Comparison of ENCODE assay signal across 11 cellular contexts in the genomic region with DNA sequence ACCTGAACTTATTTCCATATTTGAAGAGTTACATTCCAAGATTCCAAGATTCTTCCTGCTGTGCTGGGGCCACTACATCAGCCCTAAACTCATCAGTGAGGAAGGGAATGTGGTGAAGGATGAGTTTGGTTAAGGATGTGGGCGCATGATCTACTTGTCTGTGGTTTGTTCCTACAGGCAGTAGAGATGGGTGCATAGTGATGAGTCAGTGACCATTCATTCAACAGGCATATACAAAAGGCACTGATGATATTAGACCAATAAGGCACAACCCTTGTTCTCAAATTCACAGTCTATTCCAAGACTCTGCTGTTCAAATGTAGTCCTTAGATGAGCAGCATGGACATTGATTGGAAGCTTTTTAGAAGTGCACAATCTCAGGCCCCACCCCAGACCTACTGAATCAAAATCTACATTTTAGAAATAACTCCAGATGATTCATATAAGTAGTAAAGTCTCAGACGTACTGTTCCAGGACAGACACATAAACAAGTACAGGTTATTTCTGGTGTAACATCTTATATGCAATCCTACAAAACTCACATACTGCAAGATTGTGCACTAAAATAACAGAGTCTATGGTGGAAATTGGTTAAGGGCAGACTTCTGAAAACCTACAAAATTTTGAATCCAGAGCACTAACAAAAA. TPM values are rescaled to one million over a fixed set of nuclear protein-coding genes. Genes with fewer than 3 reads are reported as not detected.
A peak's percentile ranks its signal among the peaks of the same experiment; 100 is the strongest.
DNase-seq lines count a peak whose midpoint lies in the region; ATAC-seq and TF ChIP-seq lines count a peak whose summit lies in the region.
"Had no signal": no experiment of that assay in that cellular context is flagged by ENCODE, and none has a peak within 500 bp of the region (broad histone marks: within the 10 kb centered on the region; RNA-seq: fewer than 3 reads in every experiment).

No MANE protein-coding gene starts in this region.

- POLR2A ChIA-PET in SK-N-SH (lab: Yijun Ruan, JAX) = no interaction called here

- H3K27ac ChIP-seq in SK-N-SH (ENCODE audit: low read depth in 2 of 2, low read length in 1 of 2) (peak overlapping the region in 1 of 2 experiments; percentile 38; a peak in 2 of 4 replicates), fibroblast of lung (ENCODE audit: insufficient read depth, low read length) (no peak overlapping the region), heart right ventricle (no peak overlapping the region), transverse colon (no peak overlapping the region)
- H3K27ac ChIP-seq: Peyer's patch had no signal

- H3K9ac ChIP-seq in SK-N-SH (no peak overlapping the region), fibroblast of lung (ENCODE audit: insufficient read depth, low read length) (no peak overlapping the region)

- WGBS in SK-N-SH (ENCODE audit: low lambda C conversion rate) = 23% methylated on average over 2 of the region's 2 CpGs
- WGBS in heart right ventricle, 2 donors = 85% methylated on average over 2 of the region's 2 CpGs
- 54 to 59% methylated on average over 2 of the region's 2 CpGs for WGBS in transverse colon (ENCODE audit: low coverage in 1 of 2), 2 donors

- TF ChIP-seq EP300 in SK-N-SH (IDR thresholded peaks at IDR 0.05; ENCODE audit: borderline replicate concordance in 1 of 2, low read depth in 1 of 2, low read length in 1 of 2) = 0 out of 4 replicates have a peak, but pooled peaks of 1 of the 2 experiments have one; percentile 9
- TF ChIP-seq EP300 in transverse colon (IDR thresholded peaks at IDR 0.05; ENCODE audit: low read depth) = no peak

- H2AFZ ChIP-seq in SK-N-SH (ENCODE audit: low read depth) (peak overlapping the region; percentile 35), fibroblast of lung (ENCODE audit: low read length) (no peak overlapping the region)

- H4K20me1 ChIP-seq in SK-N-SH (ENCODE audit: insufficient read depth) (no peaks in the 10 kb centered on the region), fibroblast of lung (ENCODE audit: control insufficient read depth, extremely low read depth, insufficient read depth, low read length) (no peaks in the 10 kb centered on the region)

- H3K79me2 ChIP-seq in SK-N-SH (ENCODE audit: insufficient read depth) (no peaks in the 10 kb centered on the region), fibroblast of lung (ENCODE audit: control insufficient read depth, insufficient read depth, low read length) (no peaks in the 10 kb centered on the region)

- H3F3A ChIP-seq in SK-N-SH (replicated peaks; ENCODE audit: insufficient read depth) = peaks cover 19% of the 10 kb centered on the region

- ATAC-seq in heart right ventricle = no peak

- H3K4me2 ChIP-seq in SK-N-SH = peak overlapping the region; percentile 32; the same call in 1 of the 2 replicates
- no peak overlapping the region for H3K4me2 ChIP-seq in fibroblast of lung (ENCODE audit: extremely low read depth, insufficient read depth, low read length)

- CTCF ChIA-PET in SK-N-SH (lab: Yijun Ruan, JAX) = interaction anchor here (1.5 kb wide), 1 partner anchor 39 kb away, joined by 3 read pairs; no protein-coding TSS in a partner anchor

- TF ChIP-seq RAD21 in SK-N-SH (IDR thresholded peaks at IDR 0.05; ENCODE audit: low read length) = no peak

- H3K4me1 ChIP-seq in SK-N-SH (ENCODE audit: control insufficient read depth in 1 of 2, insufficient read depth in 2 of 2, low read depth in 1 of 2, low read length in 1 of 2) (peaks cover 0 to 10% of the 10 kb centered on the region in 2 experiments; a peak in 1 of 4 replicates), fibroblast of lung (ENCODE audit: control insufficient read depth, extremely low read depth, insufficient read depth, low read length) (no peaks in the 10 kb centered on the region), heart right ventricle (no peaks in the 10 kb centered on the region), transverse colon (no peaks in the 10 kb centered on the region)
- H3K4me1 ChIP-seq: Peyer's patch had no signal

- intact Hi-C loops in heart right ventricle (cut with DNase I) (no loop called here), transverse colon (cut with DNase I; ENCODE audit: low total_unique reads) (no loop called here)

- H3K27me3 ChIP-seq in SK-N-SH (ENCODE audit: insufficient read depth) (no peaks in the 10 kb centered on the region), fibroblast of lung (ENCODE audit: control insufficient read depth, insufficient read depth, low read length) (no peaks in the 10 kb centered on the region), heart right ventricle (no peaks in the 10 kb centered on the region), transverse colon (no peaks in the 10 kb centered on the region)
- H3K27me3 ChIP-seq: Peyer's patch had no signal

- H3K36me3 ChIP-seq in SK-N-SH (replicated peaks in 1 of 2; ENCODE audit: control insufficient read depth in 1 of 2, insufficient read depth in 2 of 2, low read length in 1 of 2) (no peaks in the 10 kb centered on the region), fibroblast of lung (ENCODE audit: control insufficient read depth, insufficient read depth, low read length) (no peaks in the 10 kb centered on the region), heart right ventricle (no peaks in the 10 kb centered on the region), transverse colon (no peaks in the 10 kb centered on the region)
- H3K36me3 ChIP-seq: Peyer's patch had no signal

- H3K4me3 ChIP-seq in SK-N-SH (ENCODE audit: low read depth in 2 of 2, low read length in 1 of 2) (no peak overlapping the region), fibroblast of lung (replicated peaks in 1 of 4; ENCODE audit: control extremely low read depth in 1 of 4, insufficient read depth in 1 of 4, low read depth in 3 of 4, low read length in 4 of 4) (no peak overlapping the region), heart right ventricle (no peak overlapping the region), transverse colon (no peak overlapping the region)
- H3K4me3 ChIP-seq: Peyer's patch had no signal

- TF ChIP-seq POLR2A in erythroblast (IDR thresholded peaks at IDR 0.05; ENCODE audit: low read length) = no peak
- TF ChIP-seq POLR2A in transverse colon (IDR thresholded peaks at IDR 0.05) = no peak

- H3K9me3 ChIP-seq in SK-N-SH (no peaks in the 10 kb centered on the region), fibroblast of lung (ENCODE audit: control insufficient read depth, insufficient read depth, low read depth, low read length) (no peaks in the 10 kb centered on the region), heart right ventricle (no peaks in the 10 kb centered on the region), transverse colon (no peaks in the 10 kb centered on the region)
- H3K9me3 ChIP-seq: Peyer's patch had no signal

- H3K9me2 ChIP-seq in SK-N-SH = no peaks in the 10 kb centered on the region

- in situ Hi-C loops in transverse colon (cut with MboI; ENCODE audit: low pct_ligation_motif_present in 1 of 4, low pct_unique_long_range_greater_than_20kb in 1 of 4, low sequenced_read_pairs in 3 of 4) = no loop called here

- peak; percentile 12 for DNase-seq in stimulated activated CD4-positive, alpha-beta T cell treated with anti-CD3 and anti-CD28 coated beads, Interleukin-1b, Interleukin-23, amount 100 ng/mL, for 48 hours
- DNase-seq in stimulated activated CD4-positive, alpha-beta T cell treated with anti-CD3 and anti-CD28 coated beads, Interleukin-4, amount 100 ng/mL, for 1 hour = no peak
- no peak for DNase-seq in SK-N-SH
- peak; percentile 73 to 99 for DNase-seq in fibroblast of lung (ENCODE audit: low read depth in 2 of 2)
- DNase-seq in erythroblast (lab: John Stamatoyannopoulos, UW) = no peak
- DNase-seq in effector CD8-positive, alpha-beta T cell (lab: John Stamatoyannopoulos, UW) = no peak
- no peak for DNase-seq in heart right ventricle
- no peak for DNase-seq in transverse colon
- DNase-seq: immature natural killer cell, NCI-H2029, Peyer's patch had no signal

- TF ChIP-seq CTCF in SK-N-SH (IDR thresholded peaks at IDR 0.05) (no peak), fibroblast of lung (conservative IDR thresholded peaks at IDR 0.05 in 1 of 2, IDR thresholded peaks at IDR 0.05 in 1 of 2; ENCODE audit: low read depth in 1 of 2, low read length in 2 of 2) (no peak), heart right ventricle (IDR thresholded peaks at IDR 0.05) (no peak), transverse colon (IDR thresholded peaks at IDR 0.05) (no peak)

TF ChIP-seq in SK-N-SH, 30 proteins besides CTCF, POLR2A, EP300 and RAD21 (continues in another document):
- peak; percentile 40; the same call in 1 of the 2 replicates for TF ChIP-seq TEAD4 (IDR thresholded peaks at IDR 0.05; ENCODE audit: borderline replicate concordance, insufficient read depth)

RNA-seq across cellular contexts. Expression of a gene that starts 47.7 kb away (rescaled TPM):
- polyA plus RNA-seq in SK-N-SH (2012; rRNA removed) (2.0 and 2.1 TPM in 2 replicates), fibroblast of lung (0.23 and 0.27 TPM in 2 replicates), heart right ventricle (under 1 TPM; 0.37 to 0.67 TPM)
- 1.1 and 1.3 TPM in 2 replicates for polyA plus RNA-seq in SK-N-SH (2012; cell fraction: cytosol; rRNA removed)
- 4.0 and 4.3 TPM in 2 replicates for polyA plus RNA-seq in SK-N-SH (2012; cell fraction: nucleus; rRNA removed)
- total RNA-seq in fibroblast of lung (under 0.01 and 0.17 TPM in 2 replicates), heart right ventricle (1 to 10 TPM in 8 of 10 donors, under 1 TPM in 2; 0.96 to 2.4 (median 1.5) TPM), transverse colon (10 to 100 TPM in 1 of 4 donors, 1 to 10 TPM in 3; 5.0 to 12.7 (median 8.3) TPM)
- 0.18 and 0.27 TPM in 2 replicates for polyA plus RNA-seq in fibroblast of lung (2012)
- 0.48 and 0.94 TPM in 2 replicates for polyA minus RNA-seq in fibroblast of lung (ENCODE audit: low replicate concordance)

RNA-seq across cellular contexts. Expression of a gene that starts 50.3 kb away (rescaled TPM):
- polyA plus RNA-seq in SK-N-SH (2012; rRNA removed) (9.4 and 13.6 TPM in 2 replicates), fibroblast of lung (33.0 and 35.7 TPM in 2 replicates), heart right ventricle (1 to 10 TPM; 4.5 to 7.9 TPM)
- 9.1 and 10.1 TPM in 2 replicates for polyA plus RNA-seq in SK-N-SH (2012; cell fraction: cytosol; rRNA removed)
- polyA plus RNA-seq in SK-N-SH (2012; cell fraction: nucleus; rRNA removed) = 21.1 and 30.6 TPM in 2 replicates
- total RNA-seq in fibroblast of lung (57.8 and 69.4 TPM in 2 replicates), heart right ventricle (10 to 100 TPM; 27.4 to 66.6 (median 48.2) TPM), transverse colon (10 to 100 TPM; 15.0 to 64.6 (median 46.0) TPM)
- polyA plus RNA-seq in fibroblast of lung (2012) = 11.4 and 14.8 TPM in 2 replicates
- 83.2 and 120 TPM in 2 replicates for polyA minus RNA-seq in fibroblast of lung (ENCODE audit: low replicate concordance)

Comparison
In these comparisons a context has a peak if more than half of its experiments do, and no peak if none do; other contexts are left out.
1. DNase-seq: peak in stimulated activated CD4-positive, alpha-beta T cell treated with anti-CD3 and anti-CD28 coated beads, Interleukin-1b, Interleukin-23, amount 100 ng/mL, for 48 hours (single experiment) and fibroblast of lung (2 of 2); none in stimulated activated CD4-positive, alpha-beta T cell treated with anti-CD3 and anti-CD28 coated beads, Interleukin-4, amount 100 ng/mL, for 1 hour (single experiment), SK-N-SH (single experiment), erythroblast (0 of 2), effector CD8-positive, alpha-beta T cell (single experiment), heart right ventricle (0 of 2) and transverse colon (single experiment).